19 cellular contexts compared by ENCODE assay signal in genomic region chr20:36264426-36265246, GRCh38.
"Had no signal": no experiment of that assay in that cellular context is flagged by ENCODE, and none has a peak within 500 bp of the region (broad histone marks: within the 10 kb centered on the region; RNA-seq: fewer than 3 reads in every experiment).

No MANE protein-coding gene starts in this region.

- H3K4me3 Mint-ChIP-seq: naive thymus-derived CD4-positive, alpha-beta T cell; stimulated activated effector memory CD8-positive, alpha-beta T cell treated with anti-CD3 and anti-CD28 coated beads, Interleukin-12 subunit alpha, Interleukin-12 subunit beta, amount 100 ng/mL, for 72 hours had no signal

- H3K4me3 ChIP-seq: dorsolateral prefrontal cortex, hepatocyte, lung, right atrium auricular region, suprapubic skin, thyroid gland, upper lobe of left lung, uterus had no signal

- H3K9me3 ChIP-seq: right atrium auricular region, suprapubic skin, thyroid gland, upper lobe of left lung, uterus had no signal

- H3K27me3 ChIP-seq: dorsolateral prefrontal cortex, hepatocyte, right atrium auricular region, suprapubic skin, thyroid gland, upper lobe of left lung, uterus had no signal

- H3K36me3 ChIP-seq: right atrium auricular region, suprapubic skin, thyroid gland, upper lobe of left lung, uterus had no signal

- H3K27ac ChIP-seq: dorsolateral prefrontal cortex, hepatocyte, right atrium auricular region, suprapubic skin, thyroid gland, upper lobe of left lung, uterus had no signal

- H3K79me2 ChIP-seq: hepatocyte had no signal

- H3K4me1 ChIP-seq: right atrium auricular region, suprapubic skin, thyroid gland, upper lobe of left lung, uterus had no signal

- ATAC-seq: left colon; left ventricle myocardium superior; naive thymus-derived CD4-positive, alpha-beta T cell; stimulated activated effector memory CD8-positive, alpha-beta T cell treated with anti-CD3 and anti-CD28 coated beads, Interleukin-12 subunit alpha, Interleukin-12 subunit beta, amount 100 ng/mL, for 72 hours; stimulated activated naive CD8-positive, alpha-beta T cell treated with anti-CD3 and anti-CD28 coated beads, Interleukin-15, Interleukin-2, amounts not matched to agents 100 U/mL and 50 U/mL, for 24 hours had no signal

- H3K4me2 ChIP-seq: hepatocyte had no signal

- H3K27me3 Mint-ChIP-seq: naive thymus-derived CD4-positive, alpha-beta T cell had no signal

- DNase-seq: cortex of kidney; effector CD8-positive, alpha-beta T cell; foreskin melanocyte; left colon; left ventricle myocardium superior; naive thymus-derived CD4-positive, alpha-beta T cell; posterior cingulate gyrus; stimulated activated CD4-positive, alpha-beta T cell treated with anti-CD3 and anti-CD28 coated beads, Interleukin-4, amount 100 ng/mL, for 1 hour; stimulated activated CD8-positive, alpha-beta memory T cell treated with anti-CD3 and anti-CD28 coated beads, Interleukin-4, amount 100 ng/mL, for 48 hours; stimulated activated naive CD8-positive, alpha-beta T cell treated with anti-CD3 and anti-CD28 coated beads, Interleukin-15, Interleukin-2, amounts not matched to agents 100 U/mL and 50 U/mL, for 24 hours; thyroid gland; upper lobe of left lung; uterus had no signal

- H2AFZ ChIP-seq: hepatocyte had no signal

- H3K4me1 Mint-ChIP-seq: stimulated activated effector memory CD8-positive, alpha-beta T cell treated with anti-CD3 and anti-CD28 coated beads, Interleukin-12 subunit alpha, Interleukin-12 subunit beta, amount 100 ng/mL, for 72 hours had no signal

- H3K9me3 Mint-ChIP-seq: naive thymus-derived CD4-positive, alpha-beta T cell; stimulated activated effector memory CD8-positive, alpha-beta T cell treated with anti-CD3 and anti-CD28 coated beads, Interleukin-12 subunit alpha, Interleukin-12 subunit beta, amount 100 ng/mL, for 72 hours had no signal

- H3K27ac Mint-ChIP-seq: naive thymus-derived CD4-positive, alpha-beta T cell; stimulated activated effector memory CD8-positive, alpha-beta T cell treated with anti-CD3 and anti-CD28 coated beads, Interleukin-12 subunit alpha, Interleukin-12 subunit beta, amount 100 ng/mL, for 72 hours had no signal
